In the genomic region with DNA sequence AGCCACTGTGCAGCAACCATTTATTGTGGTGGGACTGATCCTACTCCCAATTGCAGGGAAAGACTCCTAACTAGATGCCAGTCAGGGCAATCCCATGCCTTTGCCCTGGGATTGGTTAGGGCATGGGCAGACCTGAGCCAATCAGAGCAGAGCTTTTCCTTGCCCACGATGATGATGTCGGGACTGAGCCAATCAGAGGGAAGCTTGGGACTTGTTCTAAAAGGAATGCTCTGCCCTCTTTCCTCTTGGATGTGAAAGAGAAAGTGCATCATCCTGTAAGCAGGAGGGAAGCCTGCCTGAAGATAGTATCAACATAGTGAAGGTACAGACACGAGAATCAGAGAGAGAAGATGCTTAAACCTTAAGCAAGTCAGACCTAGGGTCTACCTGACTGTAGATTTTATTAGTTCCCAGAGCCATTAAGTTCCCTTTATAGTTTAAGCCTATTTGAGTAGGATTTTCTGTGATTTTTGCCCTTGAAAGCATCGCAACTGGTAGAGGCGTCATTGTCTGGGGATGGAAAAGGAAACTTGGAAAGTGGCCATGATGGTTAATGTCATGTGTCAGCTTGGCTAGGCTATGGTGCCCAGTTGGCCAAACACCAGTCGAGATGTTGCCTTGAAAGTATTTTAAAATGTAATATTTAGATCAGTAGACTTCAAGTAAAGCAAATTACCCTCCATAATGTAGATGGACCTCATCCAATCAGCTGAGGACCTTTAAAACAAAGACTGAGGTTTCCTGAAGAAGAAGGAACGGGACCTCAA, we compare ENCODE assay signal across 13 cellular contexts. TPM values are rescaled to one million over a fixed set of nuclear protein-coding genes. Genes with fewer than 3 reads are reported as not detected.
A peak's percentile ranks its signal among the peaks of the same experiment; 100 is the strongest.
DNase-seq lines count a peak whose midpoint lies in the region; ATAC-seq, FAIRE-seq and TF ChIP-seq lines count a peak whose summit lies in the region.
"Had no signal": no experiment of that assay in that cellular context is flagged by ENCODE, and none has a peak within 500 bp of the region (broad histone marks: within the 10 kb centered on the region; RNA-seq: fewer than 3 reads in every experiment).

No MANE protein-coding gene starts in this region.

- POLR2A ChIA-PET in A673 (lab: Charles Lee; ENCODE audit: low non-redundant PET): no interaction called here

- intact Hi-C loops in A673 (cut with micrococcal nuclease; ENCODE audit: unreplicated experiment): no loop called here

- no TSS peak for BruUV-seq in A673 (replicated peaks; lab: Mats Ljungman, UMichigan)

- DNase-seq in A673 (ENCODE audit: low spot score) (peak; percentile 13), M059J (ENCODE audit: low read depth) (peak; percentile 78), epithelial cell of prostate (ENCODE audit: low read depth, low spot score) (no peak), lung microvascular endothelial cell (ENCODE audit: low read depth in 2 of 2) (peak; percentile 20 to 60), GM19239 (ENCODE audit: insufficient read length, low spot score) (no peak), NCI-H2107 treated with DMSO at 0.1 percent for 48 hours (lab: John Stamatoyannopoulos, UW; ENCODE audit: unreplicated experiment) (no peak)
- DNase-seq: AML-193, ovary, T-helper 2 cell had no signal

- H3K36me3 ChIP-seq in A673 (ENCODE audit: insufficient read depth, low read length, poor library complexity, severe bottlenecking): no peaks in the 10 kb centered on the region
- H3K36me3 ChIP-seq: ovary had no signal

- H3K27me3 ChIP-seq in A673 (replicated peaks; ENCODE audit: insufficient read depth, low read depth, low read length, poor library complexity): no peaks in the 10 kb centered on the region
- H3K27me3 ChIP-seq: ovary had no signal

- no peak overlapping the region for H3K4me3 ChIP-seq in A673 (ENCODE audit: low read depth, low read length, poor library complexity, severe bottlenecking)
- H3K4me3 ChIP-seq: ovary had no signal

- no peak for FAIRE-seq in GM19239 (lab: Jason Lieb, UNC)
- FAIRE-seq: endometrium had no signal

- CTCF ChIA-PET in A673 (lab: Charles Lee): no interaction called here

- no peak for ATAC-seq in HG03039 (IDR thresholded peaks at IDR 0.05; ENCODE audit: unreplicated experiment)
- no peak for ATAC-seq in GM19452 (IDR thresholded peaks at IDR 0.05; ENCODE audit: unreplicated experiment)
- ATAC-seq: left lobe of liver had no signal

- H3K4me1 ChIP-seq in A673 (ENCODE audit: insufficient read depth, low read length, poor library complexity, severe bottlenecking): peaks cover 9% of the 10 kb centered on the region

- H3K27ac ChIP-seq in A673 (ENCODE audit: low read depth, low read length, poor library complexity, severe bottlenecking) (no peak overlapping the region), epithelial cell of prostate (peak overlapping the region; percentile 81)
- H3K27ac ChIP-seq: ovary had no signal

- H3K9me3 ChIP-seq in A673 (ENCODE audit: low read depth, low read length, poor library complexity, severe bottlenecking): no peaks in the 10 kb centered on the region
- H3K9me3 ChIP-seq: ovary had no signal

- no peak for TF ChIP-seq CTCF in A673 (conservative IDR thresholded peaks at IDR 0.05; ENCODE audit: low read depth, low read length)

RNA-seq across cellular contexts. Expression of a gene that starts 19.9 kb away (rescaled TPM):
- total RNA-seq in A673 (2021) (39.9 and 43.8 TPM in 2 replicates), lung microvascular endothelial cell (66.3 and 70.2 TPM in 2 replicates)
- 49.0 and 84.1 TPM in 2 replicates for total RNA-seq in M059J (2014; rRNA removed; shearing (Covaris generic))

Comparison
In these comparisons a context has a peak if more than half of its experiments do, and no peak if none do; other contexts are left out.
1. DNase-seq: peak in A673 (single experiment), M059J (single experiment) and lung microvascular endothelial cell (2 of 2); none in epithelial cell of prostate (single experiment), GM19239 (single experiment) and NCI-H2107 treated with DMSO at 0.1 percent for 48 hours (single experiment).